9 cellular contexts compared by ENCODE assay signal in the genomic region with DNA sequence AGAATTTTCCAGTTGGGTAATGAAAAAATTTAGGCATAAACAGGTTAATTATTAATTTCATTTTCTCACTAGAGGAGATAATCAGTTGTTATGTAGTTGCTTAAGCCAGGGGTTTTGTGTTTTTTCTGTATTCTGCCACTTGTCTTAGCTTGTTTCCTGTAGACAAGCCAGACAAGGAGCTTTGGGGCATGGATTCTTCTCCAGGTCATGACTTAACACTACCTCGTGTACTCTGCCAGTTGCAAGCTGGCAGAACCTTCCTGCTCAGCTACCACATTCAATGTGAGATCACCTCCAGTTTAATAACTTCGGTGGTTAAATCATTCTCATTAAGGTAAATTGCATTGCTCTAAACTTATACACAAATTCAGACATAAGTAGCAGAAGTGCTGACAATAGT. TPM values are rescaled to one million over a fixed set of nuclear protein-coding genes. Genes with fewer than 3 reads are reported as not detected.
DNase-seq lines count a peak whose midpoint lies in the region; ATAC-seq and TF ChIP-seq lines count a peak whose summit lies in the region.
"Had no signal": no experiment of that assay in that cellular context is flagged by ENCODE, and none has a peak within 500 bp of the region (broad histone marks: within the 10 kb centered on the region; RNA-seq: fewer than 3 reads in every experiment).

No MANE protein-coding gene starts in this region.

- peak overlapping the region; percentile 92 for H3K4me2 ChIP-seq in fibroblast of lung (ENCODE audit: extremely low read depth, insufficient read depth, low read length)

- POLR2A ChIA-PET in T-cell (lab: Charles Lee): interaction anchor here (0.6 to 1.7 kb wide), 18 partner anchors 11 to 366 kb away, joined by 3 to 13 read pairs (median 4); partner anchors contain the start of genes H2AZ2 (in 1 of the 2), MYO1G (in 1 of the 2) and TBRG4 (in 1 of the 2)

- ATAC-seq in T-cell (replicated peaks in 1 of 4): no peak

- H3K36me3 Mint-ChIP-seq in T-helper 1 cell treated with Interleukin-12 subunit alpha and Interleukin-12 subunit beta and Interleukin-4 antibody, amounts not matched to agents 30 μg/mL and 1 μg/mL, for 36 hours (ENCODE audit: low read depth): peaks cover 19% of the 10 kb centered on the region
- peaks cover 9% of the 10 kb centered on the region for H3K36me3 Mint-ChIP-seq in T-cell

- H3K4me1 ChIP-seq in fibroblast of lung (ENCODE audit: control insufficient read depth, extremely low read depth, insufficient read depth, low read length) (peaks cover 4% of the 10 kb centered on the region), skeletal muscle tissue (ENCODE audit: control insufficient read depth in 3 of 3, insufficient read depth in 3 of 3, low read length in 3 of 3) (peaks cover 17 to 38% (median 29%) of the 10 kb centered on the region in 3 donors)

- H3K27ac ChIP-seq in fibroblast of lung (ENCODE audit: insufficient read depth, low read length) (no peak overlapping the region), skeletal muscle tissue (ENCODE audit: low read depth, low read length) (peak overlapping the region; percentile 8)

- no peak for TF ChIP-seq CTCF in fibroblast of lung (conservative IDR thresholded peaks at IDR 0.05 in 1 of 2, IDR thresholded peaks at IDR 0.05 in 1 of 2; ENCODE audit: low read depth in 1 of 2, low read length in 2 of 2)

- H3K36me3 ChIP-seq in fibroblast of lung (ENCODE audit: control insufficient read depth, insufficient read depth, low read length) (no peaks in the 10 kb centered on the region), skeletal muscle tissue (ENCODE audit: control insufficient read depth in 3 of 3, insufficient read depth in 3 of 3, low read length in 3 of 3) (peaks cover 0 to 2% (median 0%) of the 10 kb centered on the region in 3 donors)

- peak overlapping the region; percentile 51 to 97 (median 62) for H3K4me3 ChIP-seq in fibroblast of lung (replicated peaks in 1 of 4; ENCODE audit: control extremely low read depth in 1 of 4, insufficient read depth in 1 of 4, low read depth in 3 of 4, low read length in 4 of 4)
- H3K4me3 ChIP-seq in skeletal muscle tissue (ENCODE audit: low read length in 3 of 3): peak overlapping the region in 1 of 3 donors; percentile 92
- H3K4me3 ChIP-seq: lung had no signal

- CTCF ChIA-PET in T-cell (lab: Charles Lee): interaction anchor here (0.6 to 3.5 kb wide), 10 partner anchors 12 to 540 kb away, joined by 3 to 36 read pairs (median 6); no protein-coding TSS in a partner anchor

- H3K4me1 Mint-ChIP-seq in T-helper 1 cell treated with Interleukin-12 subunit alpha and Interleukin-12 subunit beta and Interleukin-4 antibody, amounts not matched to agents 30 μg/mL and 1 μg/mL, for 36 hours (ENCODE audit: low read depth): peaks cover 32% of the 10 kb centered on the region
- peaks cover 51 to 55% (median 54%) of the 10 kb centered on the region in 3 donors for H3K4me1 Mint-ChIP-seq in T-cell

- no peaks in the 10 kb centered on the region for H3K9me3 Mint-ChIP-seq in T-helper 1 cell treated with Interleukin-12 subunit alpha and Interleukin-12 subunit beta and Interleukin-4 antibody, amounts not matched to agents 30 μg/mL and 1 μg/mL, for 36 hours
- H3K9me3 Mint-ChIP-seq in T-cell: no peaks in the 10 kb centered on the region

- H3K79me2 ChIP-seq in fibroblast of lung (ENCODE audit: control insufficient read depth, insufficient read depth, low read length): peaks cover 53% of the 10 kb centered on the region

- no peak overlapping the region for H2AFZ ChIP-seq in fibroblast of lung (ENCODE audit: low read length)

- no peaks in the 10 kb centered on the region for H3K27me3 Mint-ChIP-seq in T-helper 1 cell treated with Interleukin-12 subunit alpha and Interleukin-12 subunit beta and Interleukin-4 antibody, amounts not matched to agents 30 μg/mL and 1 μg/mL, for 36 hours (ENCODE audit: low read depth)
- no peaks in the 10 kb centered on the region for H3K27me3 Mint-ChIP-seq in T-cell

- H3K9me3 ChIP-seq in fibroblast of lung (ENCODE audit: control insufficient read depth, insufficient read depth, low read depth, low read length) (no peaks in the 10 kb centered on the region), skeletal muscle tissue (ENCODE audit: control insufficient read depth in 3 of 3, low read length in 3 of 3) (no peaks in the 10 kb centered on the region)

- H3K27me3 ChIP-seq in fibroblast of lung (ENCODE audit: control insufficient read depth, insufficient read depth, low read length) (no peaks in the 10 kb centered on the region), skeletal muscle tissue (ENCODE audit: control insufficient read depth in 3 of 3, insufficient read depth in 3 of 3, low read length in 3 of 3) (no peaks in the 10 kb centered on the region)

- H3K9ac ChIP-seq in fibroblast of lung (ENCODE audit: insufficient read depth, low read length): no peak overlapping the region
- H3K9ac ChIP-seq in skeletal muscle tissue (ENCODE audit: low read depth in 1 of 3, low read length in 3 of 3): peak overlapping the region in 1 of 3 donors; percentile 77

- H4K20me1 ChIP-seq in fibroblast of lung (ENCODE audit: control insufficient read depth, extremely low read depth, insufficient read depth, low read length): no peaks in the 10 kb centered on the region

- DNase-seq in T-helper 1 cell (no peak), T-cell (no peak), fibroblast of lung (ENCODE audit: low read depth in 2 of 2) (no peak), NCI-H524 treated with DMSO at 0.1 percent for 48 hours (lab: John Stamatoyannopoulos, UW) (no peak), HUDEP-2 (lab: John Stamatoyannopoulos, UW; ENCODE audit: unreplicated experiment in 76 of 76) (no peak)
- DNase-seq in activated CD4-positive, CD25-positive, alpha-beta regulatory T cell treated with anti-CD3 and anti-CD28 coated beads, Interleukin-2, amount 50 U/mL, for 72 hours: no peak

- H3K4me3 Mint-ChIP-seq in T-helper 1 cell treated with Interleukin-12 subunit alpha and Interleukin-12 subunit beta and Interleukin-4 antibody, amounts not matched to agents 30 μg/mL and 1 μg/mL, for 36 hours: peak overlapping the region; percentile 91
- peak overlapping the region in 2 of 3 donors; percentile 85 to 87 for H3K4me3 Mint-ChIP-seq in T-cell

- no peak overlapping the region for H3K27ac Mint-ChIP-seq in T-helper 1 cell treated with Interleukin-12 subunit alpha and Interleukin-12 subunit beta and Interleukin-4 antibody, amounts not matched to agents 30 μg/mL and 1 μg/mL, for 36 hours
- H3K27ac Mint-ChIP-seq in T-cell: peak overlapping the region; percentile 87 to 93

RNA-seq across cellular contexts. Expression of gene CCM2, which starts 1.8 kb away (rescaled TPM):
- total RNA-seq in T-cell (100 to 1,000 TPM in 4 of 5 donors, 10 to 100 TPM in 1; 88.6 to 190 (median 167) TPM), fibroblast of lung (40.6 and 52.4 TPM in 2 replicates), skeletal muscle tissue (28.7 TPM)
- polyA plus RNA-seq in fibroblast of lung: 27.8 and 34.7 TPM in 2 replicates
- polyA plus RNA-seq in fibroblast of lung (2012): 42.8 and 67.1 TPM in 2 replicates
- polyA minus RNA-seq in fibroblast of lung (ENCODE audit: low replicate concordance): 173 and 190 TPM in 2 replicates

RNA-seq across cellular contexts. Expression of gene MYO1G, which starts 23.0 kb away (rescaled TPM):
- total RNA-seq in T-cell (100 to 1,000 TPM; 183 to 272 (median 192) TPM), fibroblast of lung (under 0.01 TPM in 2 replicates), skeletal muscle tissue (1.6 TPM)
- 0.02 and 0.10 TPM in 2 replicates for polyA plus RNA-seq in fibroblast of lung
- polyA plus RNA-seq in fibroblast of lung (2012): 0.08 TPM in 1 of 2 replicates, not detected in the other
- 0.19 TPM in 1 of 2 replicates, not detected in the other for polyA minus RNA-seq in fibroblast of lung (ENCODE audit: low replicate concordance)

Comparison
In these comparisons a context has a peak if more than half of its experiments do, and no peak if none do; other contexts are left out.
1. RNA of gene MYO1G, which starts 23.0 kb away (total RNA-seq): 183 to 272 TPM in T-cell; 1.6 TPM in skeletal muscle tissue (single experiment) and under 0.01 TPM in fibroblast of lung; every median in the first group is over 10 times any median in the second.